In genomic region chr5:67058998-67059746, GRCh38 we compare ENCODE assay signal across 16 cellular contexts.
A peak's percentile ranks its signal among the peaks of the same experiment; 100 is the strongest.
DNase-seq lines count a peak whose midpoint lies in the region; ATAC-seq and TF ChIP-seq lines count a peak whose summit lies in the region.
"Had no signal": no experiment of that assay in that cellular context is flagged by ENCODE, and none has a peak within 500 bp of the region (broad histone marks: within the 10 kb centered on the region; RNA-seq: fewer than 3 reads in every experiment).

No MANE protein-coding gene starts in this region.

- WGBS in spleen, 5 donors = 61 to 80% (median 73%) methylated on average over 4 of the region's 4 CpGs

- TF ChIP-seq POLR2A in spleen (IDR thresholded peaks at IDR 0.05) = no peak

- DNase-seq in LHCN-M2 (ENCODE audit: low read depth) (peak; percentile 26), choroid plexus epithelial cell (ENCODE audit: low read depth) (no peak), iPS DF 4.7 (ENCODE audit: extremely low read depth, low spot score) (peak; percentile 30), sciatic nerve (ENCODE audit: low spot score) (no peak), type B pancreatic cell (ENCODE audit: extremely low spot score, unreplicated experiment) (no peak), spleen (no peak), EL (no peak)
- DNase-seq: activated CD4-positive, alpha-beta memory T cell treated with anti-CD3 and anti-CD28 coated beads, Interleukin-2, amount 10 ng/mL, durations not matched to agents 7 days and 5 days; aorta; NCI-H146; NCI-H510A; occipital lobe had no signal

- peak; percentile 61 for ATAC-seq in sciatic nerve
- no peak for ATAC-seq in HG02623 (IDR thresholded peaks at IDR 0.05; ENCODE audit: unreplicated experiment)

- no peaks in the 10 kb centered on the region for H3K9me3 Mint-ChIP-seq in type B pancreatic cell
- H3K9me3 Mint-ChIP-seq: activated CD4-positive, alpha-beta memory T cell treated with anti-CD3 and anti-CD28 coated beads, Interleukin-2, amount 10 ng/mL, durations not matched to agents 7 days and 5 days had no signal

- H3K4me3 Mint-ChIP-seq in type B pancreatic cell = no peak overlapping the region
- H3K4me3 Mint-ChIP-seq: activated CD4-positive, alpha-beta memory T cell treated with anti-CD3 and anti-CD28 coated beads, Interleukin-2, amount 10 ng/mL, durations not matched to agents 7 days and 5 days had no signal

- H3K36me3 ChIP-seq in spleen = peaks cover 0 to 19% (median 0%) of the 10 kb centered on the region in 6 donors
- H3K36me3 ChIP-seq: HAP-1 had no signal

- H3K4me3 ChIP-seq in choroid plexus epithelial cell (ENCODE audit: low read depth, low read length) (peak overlapping the region; percentile 15), spleen (no peak overlapping the region)
- H3K4me3 ChIP-seq: BLaER1 treated with 17β-estradiol and CSF1 and Interleukin-3, amounts not matched to agents 10 nM and 100 nM; HAP-1 had no signal

- H3K27me3 ChIP-seq in spleen (replicated peaks in 1 of 7) = no peaks in the 10 kb centered on the region
- H3K27me3 ChIP-seq: BLaER1 treated with 17β-estradiol and CSF1 and Interleukin-3, amounts not matched to agents 10 nM and 100 nM had no signal

- TF ChIP-seq CTCF in choroid plexus epithelial cell (conservative IDR thresholded peaks at IDR 0.05; ENCODE audit: low read depth, low read length) (no peak), type B pancreatic cell (conservative IDR thresholded peaks at IDR 0.05) (no peak), spleen (IDR thresholded peaks at IDR 0.05 in 8 of 11, conservative IDR thresholded peaks at IDR 0.05 in 3 of 11) (no peak)

- H3K27me3 Mint-ChIP-seq in type B pancreatic cell = no peaks in the 10 kb centered on the region
- H3K27me3 Mint-ChIP-seq: activated CD4-positive, alpha-beta memory T cell treated with anti-CD3 and anti-CD28 coated beads, Interleukin-2, amount 10 ng/mL, durations not matched to agents 7 days and 5 days had no signal

- intact Hi-C loops in sciatic nerve (cut with DNase I) (no loop called here), spleen (cut with DNase I; ENCODE audit: low total_unique reads) (no loop called here)

- H3K4me1 ChIP-seq in spleen = peaks cover 0 to 14% (median 0%) of the 10 kb centered on the region in 6 donors
- H3K4me1 ChIP-seq: BLaER1 treated with 17β-estradiol and CSF1 and Interleukin-3, amounts not matched to agents 10 nM and 100 nM had no signal

- no peaks in the 10 kb centered on the region for H3K9me3 ChIP-seq in spleen
- H3K9me3 ChIP-seq: BLaER1 treated with 17β-estradiol and CSF1 and Interleukin-3, amounts not matched to agents 10 nM and 100 nM; HAP-1 had no signal

- no peak overlapping the region for H3K27ac Mint-ChIP-seq in type B pancreatic cell
- H3K27ac Mint-ChIP-seq: activated CD4-positive, alpha-beta memory T cell treated with anti-CD3 and anti-CD28 coated beads, Interleukin-2, amount 10 ng/mL, durations not matched to agents 7 days and 5 days had no signal

- peaks cover 3% of the 10 kb centered on the region for H3K4me1 Mint-ChIP-seq in type B pancreatic cell (ENCODE audit: unreplicated experiment)

- no peak overlapping the region for H3K27ac ChIP-seq in spleen
- H3K27ac ChIP-seq: BLaER1 treated with 17β-estradiol and CSF1 and Interleukin-3, amounts not matched to agents 10 nM and 100 nM; KMS-11 had no signal

- peaks cover 14% of the 10 kb centered on the region for H3K36me3 Mint-ChIP-seq in type B pancreatic cell

Comparison
In these comparisons a context has a peak if more than half of its experiments do, and no peak if none do; other contexts are left out.
1. DNase-seq: peak in LHCN-M2 (single experiment) and iPS DF 4.7 (single experiment); none in choroid plexus epithelial cell (single experiment), sciatic nerve (single experiment), type B pancreatic cell (single experiment), spleen (single experiment) and EL (single experiment).